ENCODE assay signal across 1 cellular context in the genomic region with DNA sequence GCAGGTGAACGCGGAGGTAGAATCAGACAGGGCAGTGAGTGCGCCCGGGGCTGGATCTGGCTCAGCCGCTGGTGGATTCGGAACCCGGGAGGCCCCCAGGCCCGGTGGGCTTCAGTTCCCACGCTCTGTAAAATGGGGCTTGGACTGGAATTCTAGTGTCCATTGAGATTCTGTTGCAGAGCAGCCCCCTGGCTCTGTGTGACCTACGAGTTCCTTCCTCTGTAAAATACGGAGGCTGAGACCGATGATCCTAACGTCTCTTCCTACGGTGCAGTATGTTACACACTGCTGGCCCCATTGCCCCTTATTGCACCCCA.
TF ChIP-seq lines count a peak whose summit lies in the region.

No MANE protein-coding gene starts in this region.

TF ChIP-seq in HepG2, 621 proteins besides CTCF, POLR2A, EP300 and RAD21 (continues in another document):
- TF ChIP-seq EZH2 (conservative IDR thresholded peaks at IDR 0.05; ENCODE audit: low read depth, low read length) (no peak), ATF7 (IDR thresholded peaks at IDR 0.05) (no peak), ATF7 (CRISPR knock-in tag; IDR thresholded peaks at IDR 0.05) (0 out of 2 replicates have a peak, but pooled peaks have one; percentile 3), RNF2 (conservative IDR thresholded peaks at IDR 0.05; ENCODE audit: low read depth) (no peak), TBX2 (CRISPR knock-in tag; IDR thresholded peaks at IDR 0.05; ENCODE audit: borderline replicate concordance) (no peak), SIN3B (IDR thresholded peaks at IDR 0.05; ENCODE audit: low read length) (no peak), RFXAP (CRISPR knock-in tag; IDR thresholded peaks at IDR 0.05; ENCODE audit: borderline replicate concordance) (no peak), RFXANK (CRISPR knock-in tag; IDR thresholded peaks at IDR 0.05) (no peak), KLF11 (CRISPR knock-in tag; IDR thresholded peaks at IDR 0.05) (no peak), POGZ (CRISPR knock-in tag; IDR thresholded peaks at IDR 0.05) (no peak), MEF2D (CRISPR knock-in tag; IDR thresholded peaks at IDR 0.05) (0 out of 2 replicates have a peak, but pooled peaks have one; percentile 9), ZBTB38 (CRISPR knock-in tag; IDR thresholded peaks at IDR 0.05) (no peak), TCF12 (IDR thresholded peaks at IDR 0.05) (no peak), TCF12 (CRISPR knock-in tag; IDR thresholded peaks at IDR 0.05) (0 out of 2 replicates have a peak, but pooled peaks have one; percentile 43), ZNF572 (CRISPR knock-in tag; IDR thresholded peaks at IDR 0.05) (0 out of 2 replicates have a peak, but pooled peaks have one; percentile 8), HNRNPLL (IDR thresholded peaks at IDR 0.05; ENCODE audit: low read depth, low read length, poor library complexity, severe bottlenecking) (no peak), MED13 (CRISPR knock-in tag; IDR thresholded peaks at IDR 0.05) (no peak), ZNF615 (CRISPR knock-in tag; IDR thresholded peaks at IDR 0.05; ENCODE audit: borderline replicate concordance) (no peak), ZNF761 (CRISPR knock-in tag; conservative IDR thresholded peaks at IDR 0.05) (no peak), FOXA1 (IDR thresholded peaks at IDR 0.05) (no peak), FOXA1 (CRISPR knock-in tag; IDR thresholded peaks at IDR 0.05) (no peak), MAFK (conservative IDR thresholded peaks at IDR 0.05 in 1 of 2, IDR thresholded peaks at IDR 0.05 in 1 of 2; ENCODE audit: low read length in 2 of 2) (no peak), NFE2 (CRISPR knock-in tag; IDR thresholded peaks at IDR 0.05) (no peak), ZNF567 (CRISPR knock-in tag; IDR thresholded peaks at IDR 0.05; ENCODE audit: borderline replicate concordance) (no peak), ZBTB7A (CRISPR knock-in tag; IDR thresholded peaks at IDR 0.05) (no peak), ZBTB7B (CRISPR knock-in tag; IDR thresholded peaks at IDR 0.05) (0 out of 2 replicates have a peak, but pooled peaks have one; percentile 12), ZNF556 (CRISPR knock-in tag; IDR thresholded peaks at IDR 0.05; ENCODE audit: borderline replicate concordance) (0 out of 2 replicates have a peak, but pooled peaks have one; percentile 4), TARDBP (CRISPR knock-in tag; IDR thresholded peaks at IDR 0.05) (no peak), ISX (CRISPR knock-in tag; conservative IDR thresholded peaks at IDR 0.05) (no peak), ZMAT3 (CRISPR knock-in tag; conservative IDR thresholded peaks at IDR 0.05) (no peak), ZNF383 (CRISPR knock-in tag; IDR thresholded peaks at IDR 0.05; ENCODE audit: borderline replicate concordance) (0 out of 2 replicates have a peak, but pooled peaks have one; percentile 21), ZZZ3 (CRISPR knock-in tag; IDR thresholded peaks at IDR 0.05; ENCODE audit: borderline replicate concordance) (no peak), ESRRA (CRISPR knock-in tag; IDR thresholded peaks at IDR 0.05; ENCODE audit: low read depth) (no peak), SMAD1 (CRISPR knock-in tag; IDR thresholded peaks at IDR 0.05; ENCODE audit: borderline replicate concordance, low read depth) (no peak)
- TF ChIP-seq, protein P1, sequence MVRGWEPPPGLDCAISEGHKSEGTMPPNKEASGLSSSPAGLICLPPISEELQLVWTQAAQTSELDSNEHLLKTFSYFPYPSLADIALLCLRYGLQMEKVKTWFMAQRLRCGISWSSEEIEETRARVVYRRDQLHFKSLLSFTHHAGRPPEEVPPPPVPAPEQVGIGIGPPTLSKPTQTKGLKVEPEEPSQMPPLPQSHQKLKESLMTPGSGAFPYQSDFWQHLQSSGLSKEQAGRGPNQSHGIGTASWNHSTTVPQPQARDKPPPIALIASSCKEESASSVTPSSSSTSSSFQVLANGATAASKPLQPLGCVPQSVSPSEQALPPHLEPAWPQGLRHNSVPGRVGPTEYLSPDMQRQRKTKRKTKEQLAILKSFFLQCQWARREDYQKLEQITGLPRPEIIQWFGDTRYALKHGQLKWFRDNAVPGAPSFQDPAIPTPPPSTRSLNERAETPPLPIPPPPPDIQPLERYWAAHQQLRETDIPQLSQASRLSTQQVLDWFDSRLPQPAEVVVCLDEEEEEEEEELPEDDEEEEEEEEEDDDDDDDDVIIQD (CRISPR knock-in tag; IDR thresholded peaks at IDR 0.05; ENCODE audit: low read depth) = no peak
- TF ChIP-seq, protein P2, sequence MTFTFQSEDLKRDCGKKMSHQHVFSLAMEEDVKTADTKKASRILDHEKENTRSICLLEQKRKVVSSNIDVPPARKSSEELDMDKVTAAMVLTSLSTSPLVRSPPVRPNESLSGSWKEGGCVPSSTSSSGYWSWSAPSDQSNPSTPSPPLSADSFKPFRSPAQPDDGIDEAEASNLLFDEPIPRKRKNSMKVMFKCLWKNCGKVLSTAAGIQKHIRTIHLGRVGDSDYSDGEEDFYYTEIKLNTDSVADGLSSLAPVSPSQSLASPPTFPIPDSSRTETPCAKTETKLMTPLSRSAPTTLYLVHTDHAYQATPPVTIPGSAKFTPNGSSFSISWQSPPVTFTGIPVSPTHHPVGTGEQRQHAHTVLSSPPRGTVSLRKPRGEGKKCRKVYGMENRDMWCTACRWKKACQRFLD (CRISPR knock-in tag; IDR thresholded peaks at IDR 0.05; ENCODE audit: borderline replicate concordance) = no peak
- TF ChIP-seq, protein P3, sequence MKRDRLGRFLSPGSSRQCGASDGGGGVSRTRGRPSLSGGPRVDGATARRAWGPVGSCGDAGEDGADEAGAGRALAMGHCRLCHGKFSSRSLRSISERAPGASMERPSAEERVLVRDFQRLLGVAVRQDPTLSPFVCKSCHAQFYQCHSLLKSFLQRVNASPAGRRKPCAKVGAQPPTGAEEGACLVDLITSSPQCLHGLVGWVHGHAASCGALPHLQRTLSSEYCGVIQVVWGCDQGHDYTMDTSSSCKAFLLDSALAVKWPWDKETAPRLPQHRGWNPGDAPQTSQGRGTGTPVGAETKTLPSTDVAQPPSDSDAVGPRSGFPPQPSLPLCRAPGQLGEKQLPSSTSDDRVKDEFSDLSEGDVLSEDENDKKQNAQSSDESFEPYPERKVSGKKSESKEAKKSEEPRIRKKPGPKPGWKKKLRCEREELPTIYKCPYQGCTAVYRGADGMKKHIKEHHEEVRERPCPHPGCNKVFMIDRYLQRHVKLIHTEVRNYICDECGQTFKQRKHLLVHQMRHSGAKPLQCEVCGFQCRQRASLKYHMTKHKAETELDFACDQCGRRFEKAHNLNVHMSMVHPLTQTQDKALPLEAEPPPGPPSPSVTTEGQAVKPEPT (CRISPR knock-in tag; IDR thresholded peaks at IDR 0.05; ENCODE audit: low read depth) = no peak
- TF ChIP-seq, protein P4, sequence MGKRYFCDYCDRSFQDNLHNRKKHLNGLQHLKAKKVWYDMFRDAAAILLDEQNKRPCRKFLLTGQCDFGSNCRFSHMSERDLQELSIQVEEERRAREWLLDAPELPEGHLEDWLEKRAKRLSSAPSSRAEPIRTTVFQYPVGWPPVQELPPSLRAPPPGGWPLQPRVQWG (CRISPR knock-in tag; IDR thresholded peaks at IDR 0.05; ENCODE audit: borderline replicate concordance, low read depth) = no peak
- TF ChIP-seq, protein P5, sequence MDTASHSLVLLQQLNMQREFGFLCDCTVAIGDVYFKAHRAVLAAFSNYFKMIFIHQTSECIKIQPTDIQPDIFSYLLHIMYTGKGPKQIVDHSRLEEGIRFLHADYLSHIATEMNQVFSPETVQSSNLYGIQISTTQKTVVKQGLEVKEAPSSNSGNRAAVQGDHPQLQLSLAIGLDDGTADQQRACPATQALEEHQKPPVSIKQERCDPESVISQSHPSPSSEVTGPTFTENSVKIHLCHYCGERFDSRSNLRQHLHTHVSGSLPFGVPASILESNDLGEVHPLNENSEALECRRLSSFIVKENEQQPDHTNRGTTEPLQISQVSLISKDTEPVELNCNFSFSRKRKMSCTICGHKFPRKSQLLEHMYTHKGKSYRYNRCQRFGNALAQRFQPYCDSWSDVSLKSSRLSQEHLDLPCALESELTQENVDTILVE (CRISPR knock-in tag; IDR thresholded peaks at IDR 0.05) = no peak
- TF ChIP-seq, protein P6, sequence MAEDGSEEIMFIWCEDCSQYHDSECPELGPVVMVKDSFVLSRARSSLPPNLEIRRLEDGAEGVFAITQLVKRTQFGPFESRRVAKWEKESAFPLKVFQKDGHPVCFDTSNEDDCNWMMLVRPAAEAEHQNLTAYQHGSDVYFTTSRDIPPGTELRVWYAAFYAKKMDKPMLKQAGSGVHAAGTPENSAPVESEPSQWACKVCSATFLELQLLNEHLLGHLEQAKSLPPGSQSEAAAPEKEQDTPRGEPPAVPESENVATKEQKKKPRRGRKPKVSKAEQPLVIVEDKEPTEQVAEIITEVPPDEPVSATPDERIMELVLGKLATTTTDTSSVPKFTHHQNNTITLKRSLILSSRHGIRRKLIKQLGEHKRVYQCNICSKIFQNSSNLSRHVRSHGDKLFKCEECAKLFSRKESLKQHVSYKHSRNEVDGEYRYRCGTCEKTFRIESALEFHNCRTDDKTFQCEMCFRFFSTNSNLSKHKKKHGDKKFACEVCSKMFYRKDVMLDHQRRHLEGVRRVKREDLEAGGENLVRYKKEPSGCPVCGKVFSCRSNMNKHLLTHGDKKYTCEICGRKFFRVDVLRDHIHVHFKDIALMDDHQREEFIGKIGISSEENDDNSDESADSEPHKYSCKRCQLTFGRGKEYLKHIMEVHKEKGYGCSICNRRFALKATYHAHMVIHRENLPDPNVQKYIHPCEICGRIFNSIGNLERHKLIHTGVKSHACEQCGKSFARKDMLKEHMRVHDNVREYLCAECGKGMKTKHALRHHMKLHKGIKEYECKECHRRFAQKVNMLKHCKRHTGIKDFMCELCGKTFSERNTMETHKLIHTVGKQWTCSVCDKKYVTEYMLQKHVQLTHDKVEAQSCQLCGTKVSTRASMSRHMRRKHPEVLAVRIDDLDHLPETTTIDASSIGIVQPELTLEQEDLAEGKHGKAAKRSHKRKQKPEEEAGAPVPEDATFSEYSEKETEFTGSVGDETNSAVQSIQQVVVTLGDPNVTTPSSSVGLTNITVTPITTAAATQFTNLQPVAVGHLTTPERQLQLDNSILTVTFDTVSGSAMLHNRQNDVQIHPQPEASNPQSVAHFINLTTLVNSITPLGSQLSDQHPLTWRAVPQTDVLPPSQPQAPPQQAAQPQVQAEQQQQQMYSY (CRISPR knock-in tag; IDR thresholded peaks at IDR 0.05) = peak; percentile 51; the same call in 1 of the 2 replicates
- TF ChIP-seq, protein P7, sequence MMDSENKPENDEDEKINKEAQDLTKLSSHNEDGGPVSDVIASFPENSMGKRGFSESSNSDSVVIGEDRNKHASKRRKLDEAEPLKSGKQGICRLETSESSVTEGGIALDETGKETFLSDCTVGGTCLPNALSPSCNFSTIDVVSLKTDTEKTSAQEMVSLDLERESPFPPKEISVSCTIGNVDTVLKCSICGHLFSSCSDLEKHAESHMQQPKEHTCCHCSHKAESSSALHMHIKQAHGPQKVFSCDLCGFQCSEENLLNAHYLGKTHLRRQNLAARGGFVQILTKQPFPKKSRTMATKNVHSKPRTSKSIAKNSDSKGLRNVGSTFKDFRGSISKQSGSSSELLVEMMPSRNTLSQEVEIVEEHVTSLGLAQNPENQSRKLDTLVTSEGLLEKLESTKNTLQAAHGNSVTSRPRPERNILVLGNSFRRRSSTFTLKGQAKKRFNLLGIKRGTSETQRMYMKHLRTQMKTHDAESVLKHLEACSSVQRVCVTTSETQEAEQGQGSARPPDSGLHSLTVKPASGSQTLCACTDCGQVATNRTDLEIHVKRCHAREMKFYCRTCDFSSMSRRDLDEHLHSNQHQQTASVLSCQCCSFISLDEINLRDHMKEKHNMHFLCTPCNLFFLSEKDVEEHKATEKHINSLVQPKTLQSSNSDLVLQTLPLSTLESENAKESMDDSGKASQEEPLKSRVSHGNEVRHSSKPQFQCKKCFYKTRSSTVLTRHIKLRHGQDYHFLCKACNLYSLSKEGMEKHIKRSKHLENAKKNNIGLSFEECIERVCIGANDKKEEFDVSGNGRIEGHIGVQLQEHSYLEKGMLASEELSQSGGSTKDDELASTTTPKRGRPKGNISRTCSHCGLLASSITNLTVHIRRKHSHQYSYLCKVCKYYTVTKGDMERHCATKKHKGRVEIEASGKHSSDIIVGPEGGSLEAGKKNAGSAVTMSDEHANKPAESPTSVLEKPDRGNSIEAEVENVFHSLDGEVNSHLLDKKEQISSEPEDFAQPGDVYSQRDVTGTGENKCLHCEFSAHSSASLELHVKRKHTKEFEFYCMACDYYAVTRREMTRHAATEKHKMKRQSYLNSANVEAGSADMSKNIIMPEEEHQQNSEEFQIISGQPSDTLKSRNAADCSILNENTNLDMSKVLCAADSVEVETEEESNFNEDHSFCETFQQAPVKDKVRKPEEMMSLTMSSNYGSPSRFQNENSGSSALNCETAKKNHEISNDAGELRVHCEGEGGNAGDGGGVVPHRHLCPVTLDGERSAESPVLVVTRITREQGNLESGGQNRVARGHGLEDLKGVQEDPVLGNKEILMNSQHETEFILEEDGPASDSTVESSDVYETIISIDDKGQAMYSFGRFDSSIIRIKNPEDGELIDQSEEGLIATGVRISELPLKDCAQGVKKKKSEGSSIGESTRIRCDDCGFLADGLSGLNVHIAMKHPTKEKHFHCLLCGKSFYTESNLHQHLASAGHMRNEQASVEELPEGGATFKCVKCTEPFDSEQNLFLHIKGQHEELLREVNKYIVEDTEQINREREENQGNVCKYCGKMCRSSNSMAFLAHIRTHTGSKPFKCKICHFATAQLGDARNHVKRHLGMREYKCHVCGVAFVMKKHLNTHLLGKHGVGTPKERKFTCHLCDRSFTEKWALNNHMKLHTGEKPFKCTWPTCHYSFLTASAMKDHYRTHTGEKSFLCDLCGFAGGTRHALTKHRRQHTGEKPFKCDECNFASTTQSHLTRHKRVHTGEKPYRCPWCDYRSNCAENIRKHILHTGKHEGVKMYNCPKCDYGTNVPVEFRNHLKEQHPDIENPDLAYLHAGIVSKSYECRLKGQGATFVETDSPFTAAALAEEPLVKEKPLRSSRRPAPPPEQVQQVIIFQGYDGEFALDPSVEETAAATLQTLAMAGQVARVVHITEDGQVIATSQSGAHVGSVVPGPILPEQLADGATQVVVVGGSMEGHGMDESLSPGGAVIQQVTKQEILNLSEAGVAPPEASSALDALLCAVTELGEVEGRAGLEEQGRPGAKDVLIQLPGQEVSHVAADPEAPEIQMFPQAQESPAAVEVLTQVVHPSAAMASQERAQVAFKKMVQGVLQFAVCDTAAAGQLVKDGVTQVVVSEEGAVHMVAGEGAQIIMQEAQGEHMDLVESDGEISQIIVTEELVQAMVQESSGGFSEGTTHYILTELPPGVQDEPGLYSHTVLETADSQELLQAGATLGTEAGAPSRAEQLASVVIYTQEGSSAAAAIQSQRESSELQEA (CRISPR knock-in tag; IDR thresholded peaks at IDR 0.05; ENCODE audit: not compliant biosample characterization) = peak; percentile 2
